Comparison of ENCODE assay signal across 8 cellular contexts in genomic region chr6:46410330-46410953, GRCh38.
DNase-seq lines count a peak whose midpoint lies in the region; ATAC-seq, FAIRE-seq and TF ChIP-seq lines count a peak whose summit lies in the region.

No MANE protein-coding gene starts in this region.

- POLR2A ChIA-PET in K562 (lab: Yijun Ruan, JAX): no interaction called here

- peak; percentile 91 for FAIRE-seq in K562 (lab: Jason Lieb, UNC)

- no peak overlapping the region for H3K9ac ChIP-seq in K562 (ENCODE audit: insufficient read depth in 1 of 2, low read depth in 2 of 2, low read length in 2 of 2)

- H3K4me2 ChIP-seq in K562 (ENCODE audit: insufficient read depth, low read length): no peak overlapping the region

- in situ Hi-C loops in K562 (cut with MboI): no loop called here

- TF ChIP-seq CTCF in K562 (IDR thresholded peaks at IDR 0.05 in 2 of 3, conservative IDR thresholded peaks at IDR 0.05 in 1 of 3; ENCODE audit: insufficient read depth in 2 of 3, low read depth in 1 of 3, low read length in 3 of 3) (peak; percentile 59 to 89 (median 73); a peak in 5 of 6 replicates), kidney epithelial cell (IDR thresholded peaks at IDR 0.05; ENCODE audit: insufficient read depth, low read length, poor library complexity, severe bottlenecking) (peak; percentile 56)

- H4K20me1 ChIP-seq in K562 (replicated peaks; ENCODE audit: control insufficient read depth, insufficient read depth, low read length): no peaks in the 10 kb centered on the region

- TF ChIP-seq POLR2A in K562 (conservative IDR thresholded peaks at IDR 0.05): no peak

- ATAC-seq in K562 (peak; percentile 54; the same call in 1 of the 3 replicates), HG03520 (IDR thresholded peaks at IDR 0.05; ENCODE audit: unreplicated experiment) (no peak)

- TF ChIP-seq EP300 in K562 (IDR thresholded peaks at IDR 0.05; ENCODE audit: low read length): no peak

- CTCF ChIA-PET in K562 (lab: Yijun Ruan, JAX; ENCODE audit: low intra/inter-chr PET ratio): interaction anchor here (0.7 to 2.9 kb wide), 4 partner anchors 189 to 480 kb away, joined by 4 to 19 read pairs (median 10); no protein-coding TSS in a partner anchor

- intact Hi-C loops in K562 (cut with micrococcal nuclease): loop anchor here (1.0 to 2.0 kb wide), 3 partner anchors 189 to 480 kb away; no protein-coding TSS in a partner anchor

- WGBS in K562 (ENCODE audit: insufficient coverage, low coverage, missing lambda C conversion rate): 0% methylated on average over 5 of the region's 5 CpGs

- BruUV-seq in K562 (replicated peaks; lab: Mats Ljungman, UMichigan): no TSS peak

- no peak overlapping the region for H3K4me3 ChIP-seq in K562
- no peak overlapping the region for H3K4me3 ChIP-seq in kidney epithelial cell (ENCODE audit: low read depth, low read length)

- no peak overlapping the region for H3K27ac ChIP-seq in K562 (ENCODE audit: extremely low read depth, low read depth, low read length)

- H3K79me2 ChIP-seq in K562 (ENCODE audit: control insufficient read depth, insufficient read depth, low read length): no peaks in the 10 kb centered on the region

- no peaks in the 10 kb centered on the region for H3K9me1 ChIP-seq in K562 (ENCODE audit: control insufficient read depth, insufficient read depth, low read length)

- H3K36me3 ChIP-seq in K562 (ENCODE audit: control insufficient read depth, insufficient read depth, low read length): no peaks in the 10 kb centered on the region
- no peaks in the 10 kb centered on the region for H3K36me3 ChIP-seq in kidney epithelial cell (ENCODE audit: control insufficient read depth, insufficient read depth, low read length)

- no peaks in the 10 kb centered on the region for H3K4me1 ChIP-seq in K562 (replicated peaks in 1 of 2; ENCODE audit: control insufficient read depth in 2 of 2, insufficient read depth in 2 of 2, low read length in 2 of 2)

- no peaks in the 10 kb centered on the region for H3K27me3 ChIP-seq in K562 (ENCODE audit: control insufficient read depth in 2 of 2, insufficient read depth in 2 of 2, low read length in 2 of 2)
- no peaks in the 10 kb centered on the region for H3K27me3 ChIP-seq in kidney epithelial cell (ENCODE audit: control insufficient read depth, insufficient read depth, low read length)

- DNase-seq in CD1c-positive myeloid dendritic cell (ENCODE audit: extremely low spot score): peak; percentile 25
- peak; percentile 14 for DNase-seq in GM19240 (ENCODE audit: insufficient read length, low spot score)
- peak; percentile 33 for DNase-seq in NCI-H2196 (lab: John Stamatoyannopoulos, UW; ENCODE audit: unreplicated experiment)
- peak; percentile 35 to 45 (median 40) for DNase-seq in K562 (ENCODE audit: extremely low read depth in 1 of 4, low spot score in 3 of 4)
- no peak for DNase-seq in kidney epithelial cell (ENCODE audit: low read depth)
- peak; percentile 51 for DNase-seq in ureter (ENCODE audit: low spot score)
- no peak for DNase-seq in GF-D8 (lab: John Stamatoyannopoulos, UW)

- H2AFZ ChIP-seq in K562 (ENCODE audit: low read depth, low read length): no peak overlapping the region

- no peaks in the 10 kb centered on the region for H3K9me3 ChIP-seq in K562 (replicated peaks; ENCODE audit: control insufficient read depth, insufficient read depth, low read depth, low read length)

- peak; percentile 92 to 93 for TF ChIP-seq RAD21 in K562 (CRISPR knock-in tag; conservative IDR thresholded peaks at IDR 0.05 in 1 of 2, IDR thresholded peaks at IDR 0.05 in 1 of 2)

TF ChIP-seq in K562, 482 proteins besides CTCF, POLR2A, EP300 and RAD21 (continues in another document):
- TF ChIP-seq TCF7L2 (IDR thresholded peaks at IDR 0.05; ENCODE audit: low read depth, low read length) (no peak), ZNF830 (CRISPR knock-in tag; IDR thresholded peaks at IDR 0.05) (no peak), ZNF764 (CRISPR knock-in tag; IDR thresholded peaks at IDR 0.05; ENCODE audit: low read depth) (no peak), LARP7 (IDR thresholded peaks at IDR 0.05) (no peak), CSDE1 (IDR thresholded peaks at IDR 0.05) (no peak), ZBTB8A (IDR thresholded peaks at IDR 0.05; ENCODE audit: partially characterized antibody) (no peak), TFAM (CRISPR knock-in tag; conservative IDR thresholded peaks at IDR 0.05) (no peak), CEBPG (CRISPR knock-in tag; IDR thresholded peaks at IDR 0.05) (no peak), CEBPG (tag; conservative IDR thresholded peaks at IDR 0.05 in 1 of 2, IDR thresholded peaks at IDR 0.05 in 1 of 2) (peak; percentile 25 to 47; a peak in 1 of 4 replicates), DPF2 (IDR thresholded peaks at IDR 0.05) (no peak), CXXC5 (CRISPR knock-in tag; IDR thresholded peaks at IDR 0.05) (no peak), BCLAF1 (IDR thresholded peaks at IDR 0.05; ENCODE audit: borderline replicate concordance in 1 of 2, control insufficient read depth in 1 of 2, low read depth in 2 of 2, low read length in 1 of 2) (no peak), ZBTB49 (CRISPR knock-in tag; IDR thresholded peaks at IDR 0.05; ENCODE audit: borderline replicate concordance) (no peak), NKRF (IDR thresholded peaks at IDR 0.05; ENCODE audit: borderline replicate concordance) (no peak)
- TF ChIP-seq, protein P1, sequence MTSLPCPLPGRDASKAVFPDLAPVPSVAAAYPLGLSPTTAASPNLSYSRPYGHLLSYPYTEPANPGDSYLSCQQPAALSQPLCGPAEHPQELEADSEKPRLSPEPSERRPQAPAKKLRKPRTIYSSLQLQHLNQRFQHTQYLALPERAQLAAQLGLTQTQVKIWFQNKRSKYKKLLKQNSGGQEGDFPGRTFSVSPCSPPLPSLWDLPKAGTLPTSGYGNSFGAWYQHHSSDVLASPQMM (CRISPR knock-in tag; IDR thresholded peaks at IDR 0.05): no peak
- TF ChIP-seq, protein P2, sequence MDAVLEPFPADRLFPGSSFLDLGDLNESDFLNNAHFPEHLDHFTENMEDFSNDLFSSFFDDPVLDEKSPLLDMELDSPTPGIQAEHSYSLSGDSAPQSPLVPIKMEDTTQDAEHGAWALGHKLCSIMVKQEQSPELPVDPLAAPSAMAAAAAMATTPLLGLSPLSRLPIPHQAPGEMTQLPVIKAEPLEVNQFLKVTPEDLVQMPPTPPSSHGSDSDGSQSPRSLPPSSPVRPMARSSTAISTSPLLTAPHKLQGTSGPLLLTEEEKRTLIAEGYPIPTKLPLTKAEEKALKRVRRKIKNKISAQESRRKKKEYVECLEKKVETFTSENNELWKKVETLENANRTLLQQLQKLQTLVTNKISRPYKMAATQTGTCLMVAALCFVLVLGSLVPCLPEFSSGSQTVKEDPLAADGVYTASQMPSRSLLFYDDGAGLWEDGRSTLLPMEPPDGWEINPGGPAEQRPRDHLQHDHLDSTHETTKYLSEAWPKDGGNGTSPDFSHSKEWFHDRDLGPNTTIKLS (IDR thresholded peaks at IDR 0.05; ENCODE audit: borderline replicate concordance, low read depth): no peak

Comparison
In these comparisons a context has a peak if more than half of its experiments do, and no peak if none do; other contexts are left out.
1. DNase-seq: peak in CD1c-positive myeloid dendritic cell (single experiment), GM19240 (single experiment), NCI-H2196 (single experiment), K562 (4 of 4) and ureter (single experiment); none in kidney epithelial cell (single experiment) and GF-D8 (single experiment).